21 cellular contexts compared by ENCODE assay signal in the genomic region with DNA sequence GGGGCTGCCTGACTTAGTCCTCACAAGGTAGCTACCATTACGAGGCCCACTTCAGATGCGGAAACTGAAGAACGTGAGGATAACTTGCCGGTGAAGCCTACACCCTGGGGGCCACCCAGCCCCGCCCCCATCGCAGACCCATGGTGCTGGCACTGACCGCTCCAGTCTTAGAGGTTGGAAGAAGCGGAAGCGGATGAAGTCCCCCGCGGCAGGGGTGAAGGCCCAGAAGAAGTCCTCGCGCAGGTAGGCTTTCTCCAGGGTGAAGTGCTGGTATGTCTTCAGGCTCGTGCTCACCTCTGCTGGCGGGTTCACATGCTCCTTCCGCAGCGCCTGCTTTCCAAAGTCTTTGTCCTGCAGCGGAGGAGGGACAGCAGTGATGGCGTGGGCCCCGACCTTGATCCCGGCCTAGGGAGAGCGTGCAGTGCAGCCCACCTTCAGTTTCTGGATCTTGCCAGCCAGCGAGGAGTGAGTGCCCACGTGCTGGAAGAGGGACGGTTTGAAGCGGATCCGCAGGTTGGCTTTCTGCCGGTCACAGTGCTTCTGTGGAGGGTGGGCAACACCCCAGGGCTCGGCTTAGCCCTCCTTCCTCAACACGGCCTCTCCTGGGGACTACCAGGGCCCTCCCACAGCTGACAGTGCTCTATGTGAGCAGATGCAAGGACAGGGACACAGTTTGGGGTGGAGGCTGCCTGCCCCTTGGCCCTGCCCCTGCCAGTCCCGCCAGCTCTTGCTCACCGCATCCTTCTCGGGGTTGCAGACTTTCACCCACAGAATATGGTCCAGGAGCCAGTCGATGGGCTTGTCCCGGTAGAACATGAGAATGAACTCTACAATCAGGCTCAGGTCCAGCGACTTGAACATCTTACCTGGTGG. TPM values are rescaled to one million over a fixed set of nuclear protein-coding genes. Genes with fewer than 3 reads are reported as not detected.
DNase-seq lines count a peak whose midpoint lies in the region; ATAC-seq and TF ChIP-seq lines count a peak whose summit lies in the region.
"Had no signal": no experiment of that assay in that cellular context is flagged by ENCODE, and none has a peak within 500 bp of the region (broad histone marks: within the 10 kb centered on the region; RNA-seq: fewer than 3 reads in every experiment).

No MANE protein-coding gene starts in this region.

- H3K36me3 ChIP-seq in neuronal stem cell (replicated peaks in 1 of 2; ENCODE audit: control insufficient read depth in 2 of 2, insufficient read depth in 2 of 2, low read length in 2 of 2) (peaks cover 26 to 59% of the 10 kb centered on the region in 2 donors), BE2C (peaks cover 11% of the 10 kb centered on the region)

- H3K4me3 Mint-ChIP-seq in Calu3 (ENCODE audit: low read depth, unreplicated experiment) (no peak overlapping the region), IgD-negative memory B cell (peak overlapping the region in 3 of 4 donors; percentile 32 to 70 (median 47))
- H3K4me3 Mint-ChIP-seq in central memory CD8-positive, alpha-beta T cell = no peak overlapping the region
- H3K4me3 Mint-ChIP-seq: GM23338 had no signal

- H3K27me3 ChIP-seq in neuronal stem cell (ENCODE audit: control insufficient read depth in 3 of 3, insufficient read depth in 3 of 3, low read depth in 1 of 3, low read length in 3 of 3) (peaks cover 0 to 8% (median 0%) of the 10 kb centered on the region in 3 experiments), BE2C (no peaks in the 10 kb centered on the region)
- H3K27me3 ChIP-seq: BLaER1 treated with 17β-estradiol and CSF1 and Interleukin-3, amounts not matched to agents 10 nM and 100 nM had no signal

- TSS peak; percentile 8 for BruUV-seq in Calu3 (replicated peaks; lab: Mats Ljungman, UMichigan)

- H3K79me1 ChIP-seq in neuronal stem cell (ENCODE audit: low read depth, low read length) = peaks cover 8% of the 10 kb centered on the region

- peaks cover 39% of the 10 kb centered on the region for H3K4me1 Mint-ChIP-seq in Calu3 (ENCODE audit: low read depth, unreplicated experiment)
- H3K4me1 Mint-ChIP-seq in IgD-negative memory B cell = peaks cover 16 to 21% (median 17%) of the 10 kb centered on the region in 3 donors
- peaks cover 29% of the 10 kb centered on the region for H3K4me1 Mint-ChIP-seq in central memory CD8-positive, alpha-beta T cell

- no peak overlapping the region for H3K4me2 ChIP-seq in neuronal stem cell (ENCODE audit: insufficient read depth, low read length, poor library complexity, severe bottlenecking)
- H3K4me2 ChIP-seq: BLaER1 treated with 17β-estradiol and CSF1 and Interleukin-3, amounts not matched to agents 10 nM and 100 nM; GM23338 had no signal

- H3K14ac ChIP-seq in neuronal stem cell (ENCODE audit: low read length) = no peak overlapping the region

- intact Hi-C loops in Calu3 (cut with micrococcal nuclease; ENCODE audit: unreplicated experiment) = no loop called here

- peak overlapping the region; percentile 10 for H2BK12ac ChIP-seq in neuronal stem cell (ENCODE audit: low read length)

- no peak overlapping the region for H2AFZ ChIP-seq in neuronal stem cell (ENCODE audit: low read length)
- H2AFZ ChIP-seq: GM23338 had no signal

- H3K18ac ChIP-seq in neuronal stem cell (ENCODE audit: low read length) = peak overlapping the region; percentile 11

- no peak overlapping the region for H2BK15ac ChIP-seq in neuronal stem cell (ENCODE audit: low read length)

- H4K91ac ChIP-seq in neuronal stem cell (ENCODE audit: low read depth, low read length, poor library complexity) = no peak overlapping the region

- H3K27ac ChIP-seq in neuronal stem cell (replicated peaks; ENCODE audit: low read length) = no peak overlapping the region
- H3K27ac ChIP-seq: BLaER1 treated with 17β-estradiol and CSF1 and Interleukin-3, amounts not matched to agents 10 nM and 100 nM; SK-N-MC had no signal

- peak overlapping the region in 1 of 2 donors; percentile 10 for H3K4me3 ChIP-seq in neuronal stem cell (ENCODE audit: low read length in 2 of 2)
- no peak overlapping the region for H3K4me3 ChIP-seq in BE2C (ENCODE audit: low read depth, low read length)
- H3K4me3 ChIP-seq: BLaER1 treated with 17β-estradiol and CSF1 and Interleukin-3, amounts not matched to agents 10 nM and 100 nM; GM23338; SK-N-MC had no signal

- H3K4me1 ChIP-seq in neuronal stem cell (ENCODE audit: control insufficient read depth in 2 of 2, insufficient read depth in 1 of 2, low read depth in 1 of 2, low read length in 2 of 2) = peaks cover 13 to 24% of the 10 kb centered on the region in 2 donors
- no peaks in the 10 kb centered on the region for H3K4me1 ChIP-seq in BE2C

- ATAC-seq in central memory CD8-positive, alpha-beta T cell (replicated peaks; ENCODE audit: extremely low read depth, poor library complexity, severe bottlenecking) = no peak
- ATAC-seq in GM19023 (IDR thresholded peaks at IDR 0.05; ENCODE audit: unreplicated experiment) = no peak
- ATAC-seq: GM23338 had no signal

- peaks cover 0 to 4% of the 10 kb centered on the region in 2 donors for H3K9me3 ChIP-seq in neuronal stem cell (replicated peaks in 1 of 2; ENCODE audit: control insufficient read depth in 2 of 2, insufficient read depth in 1 of 2, low read depth in 1 of 2, low read length in 2 of 2)
- H3K9me3 ChIP-seq in BE2C = no peaks in the 10 kb centered on the region
- H3K9me3 ChIP-seq: BLaER1 treated with 17β-estradiol and CSF1 and Interleukin-3, amounts not matched to agents 10 nM and 100 nM had no signal

- WGBS in neuronal stem cell (ENCODE audit: extremely low coverage in 2 of 2, insufficient read length in 2 of 2, insufficient replicate concordance in 1 of 2), 2 donors = no CpG with 5 or more reads among the region's 36 CpGs

- H2AK5ac ChIP-seq in neuronal stem cell (ENCODE audit: low read depth, low read length) = no peak overlapping the region

- H3K9me3 Mint-ChIP-seq in Calu3 (ENCODE audit: low read depth, unreplicated experiment) (no peaks in the 10 kb centered on the region), IgD-negative memory B cell (no peaks in the 10 kb centered on the region)
- no peaks in the 10 kb centered on the region for H3K9me3 Mint-ChIP-seq in central memory CD8-positive, alpha-beta T cell
- H3K9me3 Mint-ChIP-seq: GM23338 had no signal

- DNase-seq in Calu3 = no peak
- DNase-seq in central memory CD8-positive, alpha-beta T cell (ENCODE audit: low spot score in 2 of 2) = no peak
- no peak for DNase-seq in neuronal stem cell (ENCODE audit: low spot score)
- DNase-seq in pons (ENCODE audit: low spot score) = no peak
- DNase-seq in BE2C = no peak
- DNase-seq in HK-2 (ENCODE audit: unreplicated experiment) = no peak
- DNase-seq: DND-41; HCEC 1CT; KG1; NCI-H1105 treated with DMSO at 0.1 percent for 48 hours; NCI-H1694 treated with DMSO at 0.1 percent for 48 hours; NCI-H2107; NCI-H510A; NCI-H748 treated with DMSO at 0.1 percent for 48 hours; NK-92 treated with Interleukin-12 subunit alpha and Interleukin-12 subunit beta, amount 100 ng/mL, for 24 hours; SHP77 had no signal

- H3K27ac Mint-ChIP-seq in Calu3 (ENCODE audit: unreplicated experiment) (peak overlapping the region; percentile 23), IgD-negative memory B cell (no peak overlapping the region)
- peak overlapping the region; percentile 53 for H3K27ac Mint-ChIP-seq in central memory CD8-positive, alpha-beta T cell (ENCODE audit: low read depth)
- H3K27ac Mint-ChIP-seq: GM23338 had no signal

- H3K23ac ChIP-seq in neuronal stem cell (ENCODE audit: low read depth, low read length, poor library complexity) = peak overlapping the region; percentile 43

- H3K4ac ChIP-seq in neuronal stem cell (ENCODE audit: low read length) = no peak overlapping the region

- H3K36me3 Mint-ChIP-seq in Calu3 (ENCODE audit: insufficient read depth, unreplicated experiment) (peaks cover 100% of the 10 kb centered on the region), IgD-negative memory B cell (peaks cover 3% of the 10 kb centered on the region)
- H3K36me3 Mint-ChIP-seq in central memory CD8-positive, alpha-beta T cell (ENCODE audit: insufficient read depth) = peaks cover 27% of the 10 kb centered on the region

- CTCF ChIA-PET in Calu3 (lab: Charles Lee) = no interaction called here

- no peak overlapping the region for H4K8ac ChIP-seq in neuronal stem cell (ENCODE audit: low read depth, low read length)

- TF ChIP-seq CTCF in Calu3 (IDR thresholded peaks at IDR 0.05; ENCODE audit: unreplicated experiment) = no peak
- no peak for TF ChIP-seq CTCF in BE2C (IDR thresholded peaks at IDR 0.05; ENCODE audit: low read depth, low read length)

- H3K27me3 Mint-ChIP-seq in Calu3 (ENCODE audit: unreplicated experiment) (no peaks in the 10 kb centered on the region), IgD-negative memory B cell (no peaks in the 10 kb centered on the region)
- no peaks in the 10 kb centered on the region for H3K27me3 Mint-ChIP-seq in central memory CD8-positive, alpha-beta T cell

- peak overlapping the region; percentile 60 for H3K9ac ChIP-seq in neuronal stem cell (ENCODE audit: low read depth, low read length, poor library complexity)
- H3K9ac ChIP-seq: BLaER1 treated with 17β-estradiol and CSF1 and Interleukin-3, amounts not matched to agents 10 nM and 100 nM had no signal

- no peak overlapping the region for H2BK5ac ChIP-seq in neuronal stem cell (ENCODE audit: low read length)

- H2BK120ac ChIP-seq in neuronal stem cell (ENCODE audit: low read depth, low read length) = no peak overlapping the region

RNA-seq across cellular contexts. Expression of gene LTC4S, which starts 5.2 kb away (rescaled TPM):
- 2.2 and 4.9 TPM in 2 replicates for total RNA-seq in Calu3 (2022)
- polyA plus RNA-seq in IgD-negative memory B cell = 0.80 TPM
- polyA plus RNA-seq in neuronal stem cell (2013, experiment 1 of 2) = 1.1 TPM
- polyA plus RNA-seq in neuronal stem cell (2013, experiment 2 of 2) = 1.1 TPM
- polyA plus RNA-seq in BE2C (2012; ENCODE audit: insufficient read depth, insufficient read length, low read depth) = not detected

RNA-seq across cellular contexts. Expression of gene MGAT4B, which starts 7.7 kb away (rescaled TPM):
- 610 and 613 TPM in 2 replicates for total RNA-seq in Calu3 (2022)
- 12.0 TPM for polyA plus RNA-seq in IgD-negative memory B cell
- polyA plus RNA-seq in neuronal stem cell (2013, experiment 1 of 2) = 61.3 TPM
- polyA plus RNA-seq in neuronal stem cell (2013, experiment 2 of 2) = 59.4 TPM
- polyA plus RNA-seq in BE2C (2012; ENCODE audit: insufficient read depth, insufficient read length, low read depth) = 246 TPM

RNA-seq across cellular contexts. Expression of gene SQSTM1, which starts 21.7 kb away (rescaled TPM):
- 1,023 and 1,145 TPM in 2 replicates for total RNA-seq in Calu3 (2022)
- 225 TPM for polyA plus RNA-seq in IgD-negative memory B cell
- polyA plus RNA-seq in neuronal stem cell (2013, experiment 1 of 2) = 52.6 TPM
- polyA plus RNA-seq in neuronal stem cell (2013, experiment 2 of 2) = 53.4 TPM
- polyA plus RNA-seq in BE2C (2012; ENCODE audit: insufficient read depth, insufficient read length, low read depth) = 269 TPM

RNA-seq across cellular contexts. Expression of gene MRNIP, which starts 59.6 kb away (rescaled TPM):
- 41.5 and 47.1 TPM in 2 replicates for total RNA-seq in Calu3 (2022)
- polyA plus RNA-seq in IgD-negative memory B cell = 26.2 TPM
- 39.6 TPM for polyA plus RNA-seq in neuronal stem cell (2013, experiment 1 of 2)
- 39.2 TPM for polyA plus RNA-seq in neuronal stem cell (2013, experiment 2 of 2)
- 58.0 TPM for polyA plus RNA-seq in BE2C (2012; ENCODE audit: insufficient read depth, insufficient read length, low read depth)

Comparison
In these comparisons a context has a peak if more than half of its experiments do, and no peak if none do; other contexts are left out.
1. H3K27ac Mint-ChIP-seq: peak in Calu3 (single experiment) and central memory CD8-positive, alpha-beta T cell (single experiment); none in IgD-negative memory B cell (0 of 3).
2. H3K4me3 Mint-ChIP-seq: peak in IgD-negative memory B cell (3 of 4); none in Calu3 (single experiment) and central memory CD8-positive, alpha-beta T cell (single experiment).